In genomic region chr15:51380999-51381806, GRCh38 we compare ENCODE assay signal across 8 cellular contexts. TPM values are rescaled to one million over a fixed set of nuclear protein-coding genes. Genes with fewer than 3 reads are reported as not detected.
DNase-seq lines count a peak whose midpoint lies in the region; ATAC-seq and TF ChIP-seq lines count a peak whose summit lies in the region.

No MANE protein-coding gene starts in this region.

- no peak overlapping the region for H2BK12ac ChIP-seq in neuronal stem cell (ENCODE audit: low read length)

- DNase-seq in Ammon's horn (ENCODE audit: low spot score) = peak; percentile 91
- DNase-seq in NCI-H2029 (lab: John Stamatoyannopoulos, UW) = peak; percentile 25
- DNase-seq in fibroblast of villous mesenchyme (ENCODE audit: low read depth) = peak; percentile 81
- DNase-seq in neuronal stem cell (ENCODE audit: low spot score) = peak; percentile 65
- DNase-seq in T-helper 9 cell = no peak

- no peak overlapping the region for H2AFZ ChIP-seq in neuronal stem cell (ENCODE audit: low read length)

- no peak overlapping the region for H3K4me3 ChIP-seq in fibroblast of villous mesenchyme (ENCODE audit: low read depth, low read length)
- no peak overlapping the region for H3K4me3 ChIP-seq in neuronal stem cell (ENCODE audit: low read length in 2 of 2)

- H3K4me1 ChIP-seq in neuronal stem cell (ENCODE audit: control insufficient read depth in 2 of 2, insufficient read depth in 1 of 2, low read depth in 1 of 2, low read length in 2 of 2) = peaks cover 0 to 3% of the 10 kb centered on the region in 2 donors

- peaks cover 0 to 2% of the 10 kb centered on the region in 2 donors for H3K9me3 ChIP-seq in neuronal stem cell (replicated peaks in 1 of 2; ENCODE audit: control insufficient read depth in 2 of 2, insufficient read depth in 1 of 2, low read depth in 1 of 2, low read length in 2 of 2)

- H3K27ac ChIP-seq in VCaP (no peak overlapping the region), neuronal stem cell (replicated peaks; ENCODE audit: low read length) (no peak overlapping the region)

- no peak overlapping the region for H4K8ac ChIP-seq in neuronal stem cell (ENCODE audit: low read depth, low read length)

- no CpG with 5 or more reads among the region's 14 CpGs for WGBS in neuronal stem cell (ENCODE audit: extremely low coverage in 2 of 2, insufficient read length in 2 of 2, insufficient replicate concordance in 1 of 2), 2 donors

- ATAC-seq in GM18498 (IDR thresholded peaks at IDR 0.05; ENCODE audit: unreplicated experiment) (peak; percentile 84), HG02938 (IDR thresholded peaks at IDR 0.05; ENCODE audit: unreplicated experiment) (peak; percentile 86)

- no peaks in the 10 kb centered on the region for H3K36me3 ChIP-seq in neuronal stem cell (replicated peaks in 1 of 2; ENCODE audit: control insufficient read depth in 2 of 2, insufficient read depth in 2 of 2, low read length in 2 of 2)

- no peak overlapping the region for H2BK5ac ChIP-seq in neuronal stem cell (ENCODE audit: low read length)

- no peak overlapping the region for H3K14ac ChIP-seq in neuronal stem cell (ENCODE audit: low read length)

- H2BK120ac ChIP-seq in neuronal stem cell (ENCODE audit: low read depth, low read length) = no peak overlapping the region

- H3K4ac ChIP-seq in neuronal stem cell (ENCODE audit: low read length) = no peak overlapping the region

- no peaks in the 10 kb centered on the region for H3K27me3 ChIP-seq in neuronal stem cell (ENCODE audit: control insufficient read depth in 3 of 3, insufficient read depth in 3 of 3, low read depth in 1 of 3, low read length in 3 of 3)

- no peaks in the 10 kb centered on the region for H3K79me1 ChIP-seq in neuronal stem cell (ENCODE audit: low read depth, low read length)

- no peak overlapping the region for H3K4me2 ChIP-seq in neuronal stem cell (ENCODE audit: insufficient read depth, low read length, poor library complexity, severe bottlenecking)

- no peak overlapping the region for H2BK15ac ChIP-seq in neuronal stem cell (ENCODE audit: low read length)

- H3K9ac ChIP-seq in neuronal stem cell (ENCODE audit: low read depth, low read length, poor library complexity) = no peak overlapping the region

- H3K18ac ChIP-seq in neuronal stem cell (ENCODE audit: low read length) = peak overlapping the region; percentile 36

- no peak overlapping the region for H3K23ac ChIP-seq in neuronal stem cell (ENCODE audit: low read depth, low read length, poor library complexity)

- TF ChIP-seq CTCF in VCaP (conservative IDR thresholded peaks at IDR 0.05) (peak; percentile 96), fibroblast of villous mesenchyme (IDR thresholded peaks at IDR 0.05; ENCODE audit: insufficient read depth, low read depth, low read length) (peak; percentile 96)

- H2AK5ac ChIP-seq in neuronal stem cell (ENCODE audit: low read depth, low read length) = no peak overlapping the region

- no peak overlapping the region for H4K91ac ChIP-seq in neuronal stem cell (ENCODE audit: low read depth, low read length, poor library complexity)

RNA-seq across cellular contexts. Expression of gene GLDN, which starts 39.7 kb away (rescaled TPM):
- total RNA-seq in fibroblast of villous mesenchyme = 0.32 and 0.43 TPM in 2 replicates
- 0.93 TPM for polyA plus RNA-seq in neuronal stem cell (2013, experiment 1 of 2)
- 1.0 TPM for polyA plus RNA-seq in neuronal stem cell (2013, experiment 2 of 2)

RNA-seq across cellular contexts. Expression of gene CYP19A1, which starts 42.8 kb away (rescaled TPM):
- total RNA-seq in fibroblast of villous mesenchyme = not detected in 2 replicates
- polyA plus RNA-seq in neuronal stem cell (2013, experiment 1 of 2) = 0.06 TPM
- not detected for polyA plus RNA-seq in neuronal stem cell (2013, experiment 2 of 2)
